21 cellular contexts compared by ENCODE assay signal in the genomic region with DNA sequence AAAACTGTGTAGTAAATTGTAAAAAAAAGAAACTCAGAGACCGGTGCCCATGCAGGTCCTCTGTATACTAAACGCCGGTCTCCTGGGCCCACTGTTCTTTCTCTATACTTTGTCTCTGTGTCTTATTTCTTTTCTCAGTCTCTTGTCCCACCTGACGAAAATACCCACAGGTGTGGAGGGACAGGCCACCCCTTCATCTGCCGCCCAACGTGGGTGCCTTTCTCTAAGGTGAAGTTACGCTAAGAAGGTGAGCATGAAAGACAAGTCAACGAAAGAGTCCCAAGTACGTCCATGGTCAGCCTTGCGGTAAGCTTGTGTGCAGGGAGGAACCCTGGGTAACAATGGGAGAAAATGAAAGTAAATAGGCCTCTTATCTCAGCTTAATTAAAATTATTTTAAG. TPM values are rescaled to one million over a fixed set of nuclear protein-coding genes. Genes with fewer than 3 reads are reported as not detected.
"Had no signal": no experiment of that assay in that cellular context is flagged by ENCODE, and none has a peak within 500 bp of the region (broad histone marks: within the 10 kb centered on the region; RNA-seq: fewer than 3 reads in every experiment).

No MANE protein-coding gene starts in this region.

- H3K79me2 ChIP-seq: parathyroid adenoma had no signal

- H3K9me3 ChIP-seq: body of pancreas, neutrophil, uterus had no signal

- FAIRE-seq: keratinocyte had no signal

- H3K4me1 ChIP-seq: body of pancreas, parathyroid adenoma, stomach, transverse colon, uterus had no signal

- H3K9ac ChIP-seq: parathyroid adenoma had no signal

- H3K36me3 ChIP-seq: cardiac muscle cell, neutrophil, stomach, transverse colon, uterus had no signal

- ATAC-seq: activated CD4-positive, CD25-positive, alpha-beta regulatory T cell treated with anti-CD3 and anti-CD28 coated beads, Interleukin-2, amount 50 U/mL, for 24 hours; activated CD8-positive, alpha-beta memory T cell treated with anti-CD3 and anti-CD28 coated beads, Interleukin-2, amount 10 ng/mL, durations not matched to agents 7 days and 5 days; activated CD8-positive, alpha-beta T cell treated with anti-CD3 and anti-CD28 coated beads for 36 hours; natural killer cell treated with Interleukin-12 subunit alpha and Interleukin-12 subunit beta and Interleukin-15 and Interleukin-18, amount 100 ng/mL, for 72 hours had no signal

- H3K4me3 ChIP-seq: body of pancreas, cardiac muscle cell, lung, stomach, transverse colon, uterus had no signal

- DNase-seq: activated CD4-positive, alpha-beta T cell treated with anti-CD3 and anti-CD28 coated beads, Interleukin-2, amount 10 ng/mL, durations not matched to agents 24 days and 14 days; activated CD8-positive, alpha-beta memory T cell treated with anti-CD3 and anti-CD28 coated beads, Interleukin-2, amount 10 ng/mL, durations not matched to agents 7 days and 5 days; activated CD8-positive, alpha-beta T cell treated with anti-CD3 and anti-CD28 coated beads for 36 hours; activated effector memory CD4-positive, alpha-beta T cell treated with anti-CD3 and anti-CD28 coated beads, Interleukin-2, amount 50 U/mL, for 16 hours; activated naive CD4-positive, alpha-beta T cell treated with anti-CD3 and anti-CD28 coated beads, Interleukin-2, amount 10 ng/mL, durations not matched to agents 7 days and 5 days; activated T-cell treated with anti-CD3 and anti-CD28 coated beads for 4 hours; cortex of kidney; endodermal cell; stimulated activated CD4-positive, alpha-beta T cell treated with anti-CD3 and anti-CD28 coated beads, Interleukin-1b, Interleukin-23, amount 100 ng/mL, for 48 hours had no signal

- H3K27me3 ChIP-seq: body of pancreas, cardiac muscle cell, neutrophil, stomach, transverse colon, uterus had no signal

- H3K27ac ChIP-seq: body of pancreas, cardiac muscle cell, neutrophil, parathyroid adenoma, transverse colon, uterus, VCaP had no signal

- H2AFZ ChIP-seq: parathyroid adenoma had no signal

RNA-seq across cellular contexts. Expression of a gene that starts 48.0 kb away (rescaled TPM):
- total RNA-seq: natural killer cell treated with Interleukin-12 subunit alpha and Interleukin-12 subunit beta and Interleukin-15 and Interleukin-18, amount 100 ng/mL, for 72 hours had no signal
